29 cellular contexts compared by ENCODE assay signal in the genomic region with DNA sequence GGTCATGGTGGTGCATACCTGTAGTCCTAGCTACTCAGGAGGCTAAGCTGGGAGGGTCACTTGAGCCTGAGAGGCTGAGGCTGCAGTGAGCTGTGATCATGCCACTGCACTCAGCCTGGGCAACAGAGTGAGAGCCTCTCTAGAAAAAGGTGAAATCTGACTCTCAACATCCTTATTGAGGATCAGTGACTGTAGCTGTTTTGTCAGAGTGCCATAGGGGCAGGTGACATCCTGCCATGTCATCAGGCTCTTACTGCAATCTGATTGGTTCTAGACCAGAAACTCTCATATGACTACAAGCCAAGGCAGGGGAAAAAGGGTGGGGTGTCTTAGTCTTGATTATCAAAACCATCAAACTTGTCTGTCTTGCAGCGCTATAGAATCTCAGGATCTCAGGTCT.
A peak's percentile ranks its signal among the peaks of the same experiment; 100 is the strongest.
DNase-seq lines count a peak whose midpoint lies in the region; ATAC-seq, FAIRE-seq and TF ChIP-seq lines count a peak whose summit lies in the region.
"Had no signal": no experiment of that assay in that cellular context is flagged by ENCODE, and none has a peak within 500 bp of the region (broad histone marks: within the 10 kb centered on the region; RNA-seq: fewer than 3 reads in every experiment).

No MANE protein-coding gene starts in this region.

- peaks cover 13% of the 10 kb centered on the region for H3K4me1 ChIP-seq in keratinocyte (ENCODE audit: control insufficient read depth, extremely low read depth, insufficient read depth, low read length)
- H3K4me1 ChIP-seq: left lung had no signal

- peak; percentile 84 for FAIRE-seq in keratinocyte (lab: Jason Lieb, UNC)
- FAIRE-seq: A204.1, GM12878, H1, K562, pancreas had no signal

- no peaks in the 10 kb centered on the region for H3K9me1 ChIP-seq in keratinocyte (ENCODE audit: control insufficient read depth, extremely low read depth, insufficient read depth, low read length)

- no peaks in the 10 kb centered on the region for H3K9me3 Mint-ChIP-seq in activated CD4-positive, alpha-beta memory T cell treated with anti-CD3 and anti-CD28 coated beads, Interleukin-2, amount 10 ng/mL, durations not matched to agents 7 days and 5 days
- H3K9me3 Mint-ChIP-seq: activated T-helper 2 cell treated with anti-CD3 and anti-CD28 coated beads, Interferon-gamma antibody, Interleukin-2, Interleukin-4, amounts not matched to agents 10 μg/mL and 5 μg/mL and 100 μg/mL, durations not matched to agents 14 hours and 24 hours and 36 hours had no signal

- no peaks in the 10 kb centered on the region for H3K79me2 ChIP-seq in keratinocyte (ENCODE audit: control insufficient read depth, insufficient read depth, low read length)

- H3K4me1 Mint-ChIP-seq in activated CD4-positive, alpha-beta memory T cell treated with anti-CD3 and anti-CD28 coated beads, Interleukin-2, amount 10 ng/mL, durations not matched to agents 7 days and 5 days: no peaks in the 10 kb centered on the region

- POLR2A ChIA-PET in activated CD4-positive, alpha-beta memory T cell treated with anti-CD3 and anti-CD28 coated beads, Interleukin-2, amount 10 ng/mL, durations not matched to agents 7 days and 5 days (lab: Charles Lee): no interaction called here

- peak overlapping the region; percentile 54 for H3K4me2 ChIP-seq in keratinocyte (ENCODE audit: control insufficient read depth, extremely low read depth, insufficient read depth, low read depth, low read length)

- no peaks in the 10 kb centered on the region for H4K20me1 ChIP-seq in keratinocyte (ENCODE audit: control insufficient read depth, extremely low read depth, insufficient read depth, low read length)

- H3K27ac Mint-ChIP-seq in activated CD4-positive, alpha-beta memory T cell treated with anti-CD3 and anti-CD28 coated beads, Interleukin-2, amount 10 ng/mL, durations not matched to agents 7 days and 5 days: no peak overlapping the region
- H3K27ac Mint-ChIP-seq: activated CD8-positive, alpha-beta T cell treated with anti-CD3 and anti-CD28 coated beads, Interleukin-2, amount 10 ng/mL, durations not matched to agents 7 days and 5 days; activated naive CD4-positive, alpha-beta T cell treated with anti-CD3 and anti-CD28 coated beads, Interleukin-2, amount 50 U/mL, for 72 hours; activated T-helper 2 cell treated with anti-CD3 and anti-CD28 coated beads, Interferon-gamma antibody, Interleukin-2, Interleukin-4, amounts not matched to agents 10 μg/mL and 5 μg/mL and 100 μg/mL, durations not matched to agents 14 hours and 24 hours and 36 hours had no signal

- H3K27me3 ChIP-seq in keratinocyte (ENCODE audit: control insufficient read depth, extremely low read depth, insufficient read depth, low read length): no peaks in the 10 kb centered on the region
- H3K27me3 ChIP-seq: brain microvascular endothelial cell, left lung, MG63, pancreas had no signal

- no peaks in the 10 kb centered on the region for H3K36me3 Mint-ChIP-seq in activated CD4-positive, alpha-beta memory T cell treated with anti-CD3 and anti-CD28 coated beads, Interleukin-2, amount 10 ng/mL, durations not matched to agents 7 days and 5 days (ENCODE audit: low read depth)
- H3K36me3 Mint-ChIP-seq: activated naive CD4-positive, alpha-beta T cell treated with anti-CD3 and anti-CD28 coated beads, Interleukin-2, amount 50 U/mL, for 72 hours had no signal

- DNase-seq in NCI-H2107 treated with DMSO at 0.1 percent for 48 hours (lab: John Stamatoyannopoulos, UW; ENCODE audit: unreplicated experiment) (peak; percentile 73), NCI-H2107 (lab: John Stamatoyannopoulos, UW) (no peak), HT1080 (ENCODE audit: low read depth) (peak; percentile 46), NCI-H524 treated with DMSO at 0.1 percent for 48 hours (lab: John Stamatoyannopoulos, UW) (peak; percentile 5), keratinocyte (ENCODE audit: low read depth, low spot score) (no peak), HuH-7 (ENCODE audit: low spot score) (no peak), left colon (no peak)
- DNase-seq in activated CD4-positive, alpha-beta memory T cell treated with anti-CD3 and anti-CD28 coated beads, Interleukin-2, amount 10 ng/mL, durations not matched to agents 7 days and 5 days: no peak
- DNase-seq: activated CD4-positive, CD25-positive, alpha-beta regulatory T cell treated with anti-CD3 and anti-CD28 coated beads, Interleukin-2, amount 50 U/mL, for 72 hours; activated CD8-positive, alpha-beta T cell treated with anti-CD3 and anti-CD28 coated beads, Interleukin-2, amount 10 ng/mL, durations not matched to agents 7 days and 5 days; amygdala; brain microvascular endothelial cell; left lung; mesenchymal stem cell; MG63; NCI-H1105; NCI-H2081; NK-92 treated with Interleukin-12 subunit alpha and Interleukin-12 subunit beta, amount 100 ng/mL, for 24 hours; pancreas; Right ventricle myocardium superior; stimulated activated naive CD4-positive, alpha-beta T cell had no signal

- H3K4me3 ChIP-seq in keratinocyte (ENCODE audit: control insufficient read depth in 2 of 3, extremely low read depth in 1 of 3, insufficient read depth in 2 of 3, low read depth in 1 of 3, low read length in 3 of 3): no peak overlapping the region
- H3K4me3 ChIP-seq: GM12878, K562, left lung, MG63, pancreas, skin epidermis had no signal

- CTCF ChIA-PET in activated CD4-positive, alpha-beta memory T cell treated with anti-CD3 and anti-CD28 coated beads, Interleukin-2, amount 10 ng/mL, durations not matched to agents 7 days and 5 days (lab: Charles Lee): no interaction called here

- H2AFZ ChIP-seq in keratinocyte (ENCODE audit: control insufficient read depth, low read length): no peak overlapping the region

- H3K27ac ChIP-seq in keratinocyte (ENCODE audit: control insufficient read depth, insufficient read depth, low read length): no peak overlapping the region
- H3K27ac ChIP-seq: brain microvascular endothelial cell, left lung, pancreas, skin epidermis had no signal

- peaks cover 2% of the 10 kb centered on the region for H3K27me3 Mint-ChIP-seq in activated CD4-positive, alpha-beta memory T cell treated with anti-CD3 and anti-CD28 coated beads, Interleukin-2, amount 10 ng/mL, durations not matched to agents 7 days and 5 days

- dilution Hi-C loops in keratinocyte (cut with MboI; ENCODE audit: extremely low pct_ligation_motif_present, low sequenced_read_pairs): no loop called here

- H3K9ac ChIP-seq in keratinocyte (ENCODE audit: control insufficient read depth, extremely low read depth, insufficient read depth, low read length): no peak overlapping the region

- ATAC-seq in left colon: no peak
- ATAC-seq: activated CD8-positive, alpha-beta T cell treated with anti-CD3 and anti-CD28 coated beads, Interleukin-2, amount 10 ng/mL, durations not matched to agents 7 days and 5 days; activated naive CD4-positive, alpha-beta T cell treated with anti-CD3 and anti-CD28 coated beads, Interleukin-2, amount 50 U/mL, for 72 hours; GM12878; K562; left lung; pancreas had no signal

- H3K9me3 ChIP-seq in keratinocyte (ENCODE audit: control insufficient read depth, low read depth, low read length): no peaks in the 10 kb centered on the region
- H3K9me3 ChIP-seq: left lung, pancreas had no signal

- no peak overlapping the region for H3K4me3 Mint-ChIP-seq in activated CD4-positive, alpha-beta memory T cell treated with anti-CD3 and anti-CD28 coated beads, Interleukin-2, amount 10 ng/mL, durations not matched to agents 7 days and 5 days
- H3K4me3 Mint-ChIP-seq: activated CD8-positive, alpha-beta T cell treated with anti-CD3 and anti-CD28 coated beads, Interleukin-2, amount 10 ng/mL, durations not matched to agents 7 days and 5 days; neural crest cell had no signal

- TF ChIP-seq CTCF in keratinocyte (optimal IDR thresholded peaks at IDR 0.05 in 1 of 3, IDR thresholded peaks at IDR 0.05 in 1 of 3, conservative IDR thresholded peaks at IDR 0.05 in 1 of 3; ENCODE audit: extremely low read depth in 1 of 3, insufficient read depth in 2 of 3, low read length in 3 of 3): no peak

- intact Hi-C loops in left colon (cut with DNase I, micrococcal nuclease): no loop called here

- H3K36me3 ChIP-seq in keratinocyte (ENCODE audit: control insufficient read depth in 2 of 2, extremely low read depth in 1 of 2, insufficient read depth in 2 of 2, low read length in 2 of 2): no peaks in the 10 kb centered on the region
- H3K36me3 ChIP-seq: brain microvascular endothelial cell, left lung, MG63, pancreas had no signal

Comparison
In these comparisons a context has a peak if more than half of its experiments do, and no peak if none do; other contexts are left out.
1. DNase-seq: peak in NCI-H2107 treated with DMSO at 0.1 percent for 48 hours (single experiment), HT1080 (single experiment) and NCI-H524 treated with DMSO at 0.1 percent for 48 hours (single experiment); none in NCI-H2107 (single experiment), keratinocyte (single experiment), HuH-7 (single experiment), left colon (0 of 2) and activated CD4-positive, alpha-beta memory T cell treated with anti-CD3 and anti-CD28 coated beads, Interleukin-2, amount 10 ng/mL, durations not matched to agents 7 days and 5 days (single experiment).